Comparison of ENCODE assay signal across 8 cellular contexts in the genomic region with DNA sequence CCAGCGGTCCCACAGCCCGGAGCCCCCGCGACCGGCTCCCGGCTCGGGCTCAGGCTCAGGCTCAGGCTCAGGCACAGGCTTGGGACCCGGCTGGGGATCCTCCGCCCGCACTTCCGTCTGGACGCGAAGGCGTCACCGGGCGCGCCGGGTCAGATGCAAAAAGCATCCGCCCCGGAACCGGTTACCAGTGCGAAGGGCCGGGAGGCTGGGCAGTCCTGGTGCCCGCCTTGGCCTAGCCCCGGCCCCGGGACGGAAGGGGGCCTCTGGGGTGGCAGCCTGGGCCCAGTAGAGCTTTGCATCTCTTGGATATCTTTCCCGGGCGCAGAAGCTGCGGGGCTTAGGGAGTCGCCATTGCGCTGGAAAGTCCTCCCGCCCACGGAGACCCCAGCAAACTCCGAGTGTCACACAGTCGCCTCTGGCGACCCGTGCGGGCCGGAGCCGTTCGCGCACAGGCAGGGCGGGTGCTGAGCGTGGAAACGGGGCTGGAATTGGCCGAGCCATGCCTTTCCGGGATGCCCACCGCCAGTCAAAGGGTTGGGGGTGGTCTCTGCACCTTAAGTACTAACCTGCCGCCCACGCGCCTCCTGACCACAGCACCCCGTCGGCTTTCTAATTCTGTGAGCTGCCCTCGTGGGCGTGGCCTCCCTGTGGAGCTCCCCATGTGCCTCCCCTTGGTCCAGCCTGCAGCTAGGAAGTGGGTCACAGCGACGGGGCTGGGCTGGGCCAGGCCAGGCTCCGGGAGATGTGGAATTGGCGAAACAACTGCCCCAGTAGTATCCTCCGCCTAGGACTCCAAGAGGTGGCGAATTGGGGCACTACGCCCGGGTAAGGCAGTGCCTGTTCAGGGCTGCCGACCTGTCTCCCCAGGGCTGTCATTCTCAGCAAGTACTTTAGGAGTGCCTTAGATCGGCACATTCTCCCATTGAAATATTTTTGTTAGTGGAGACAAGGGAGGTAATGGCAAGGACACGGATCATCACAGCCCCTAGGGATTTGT. TPM values are rescaled to one million over a fixed set of nuclear protein-coding genes. Genes with fewer than 3 reads are reported as not detected.
DNase-seq lines count a peak whose midpoint lies in the region; ATAC-seq and TF ChIP-seq lines count a peak whose summit lies in the region.

A gene (minus strand): TSS at position 119 of the 997 bp plus-strand sequence. CDS start 129 bp downstream, outside the sequence.

- H3K4me3 ChIP-seq in BE2C (ENCODE audit: low read depth, low read length): peak within 1 kb of the TSS; percentile 75

- ATAC-seq in GM19035 (IDR thresholded peaks at IDR 0.05; ENCODE audit: unreplicated experiment) (peak; percentile 77), HG03342 (IDR thresholded peaks at IDR 0.05; ENCODE audit: unreplicated experiment) (peak; percentile 74)

- H3K4me1 ChIP-seq in BE2C: no peaks in the 10 kb centered on the region

- no peaks in the 10 kb centered on the region for H3K27me3 ChIP-seq in BE2C

- DNase-seq in BE2C (peak; percentile 78), NCI-H510A (lab: John Stamatoyannopoulos, UW) (peak; percentile 69), cortex of kidney (lab: John Stamatoyannopoulos, UW) (peak; percentile 74), left kidney (ENCODE audit: low read depth, low spot score) (peak; percentile 97)
- peak; percentile 68 for DNase-seq in activated CD4-positive, alpha-beta T cell treated with anti-CD3 and anti-CD28 coated beads, Interleukin-2, amount 50 U/mL, for 1 hour
- DNase-seq in stimulated activated CD4-positive, alpha-beta T cell treated with anti-CD3 and anti-CD28 coated beads, Interleukin-1b, Interleukin-23, amount 100 ng/mL, for 48 hours: peak; percentile 82

- H3K9me3 ChIP-seq in BE2C: no peaks in the 10 kb centered on the region

- H3K36me3 ChIP-seq in BE2C: no peaks in the 10 kb centered on the region

- no peak for TF ChIP-seq CTCF in BE2C (IDR thresholded peaks at IDR 0.05; ENCODE audit: low read depth, low read length)

RNA-seq across cellular contexts. Expression of the gene that starts here (rescaled TPM):
- polyA plus RNA-seq in BE2C (2012; ENCODE audit: insufficient read depth, insufficient read length, low read depth): 25.0 TPM

Comparison
In these comparisons a context has a peak if more than half of its experiments do, and no peak if none do; other contexts are left out.
1. Peak in every context shown above with its lines: DNase-seq, ATAC-seq and H3K4me3 ChIP-seq.